ENCODE assay signal across 31 cellular contexts in the genomic region with DNA sequence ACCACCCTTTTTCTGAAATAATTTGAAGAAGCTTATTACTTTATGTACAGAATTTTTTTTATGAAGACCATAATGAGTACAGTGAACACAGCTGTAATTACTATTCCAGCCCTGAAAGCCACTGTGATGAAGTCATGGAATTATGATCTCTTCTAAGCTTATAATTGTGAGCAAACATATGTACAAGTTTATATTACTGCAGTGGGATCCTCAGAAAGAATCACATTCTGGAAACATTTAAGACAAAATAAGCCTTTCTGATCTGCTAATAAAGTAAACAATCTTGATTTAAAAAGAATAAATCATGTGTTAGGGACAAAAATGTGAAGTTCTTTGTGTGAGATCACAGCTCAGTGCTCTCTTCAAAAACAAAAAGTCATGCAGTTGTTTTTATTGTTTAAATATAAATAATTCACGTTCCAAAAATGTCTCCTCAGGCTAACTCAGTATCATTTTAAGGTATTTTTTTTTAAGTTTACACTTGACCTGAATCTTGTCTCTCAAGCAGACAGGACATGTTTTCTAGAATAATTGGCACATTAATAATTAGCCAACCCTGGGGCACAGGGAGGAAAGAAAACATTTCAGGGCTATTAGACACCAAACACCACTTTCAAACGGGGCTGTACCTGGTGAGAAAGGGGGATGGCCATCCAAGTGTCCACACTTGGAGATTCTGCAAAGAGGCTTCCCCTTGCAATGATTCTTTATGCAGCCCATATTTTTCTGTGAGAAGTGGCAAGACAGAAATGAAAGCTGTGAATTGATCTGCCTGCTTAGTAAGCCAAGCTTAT.
DNase-seq lines count a peak whose midpoint lies in the region; ATAC-seq, FAIRE-seq and TF ChIP-seq lines count a peak whose summit lies in the region.
"Had no signal": no experiment of that assay in that cellular context is flagged by ENCODE, and none has a peak within 500 bp of the region (broad histone marks: within the 10 kb centered on the region; RNA-seq: fewer than 3 reads in every experiment).

No MANE protein-coding gene starts in this region.

- H3K36me3 ChIP-seq in small intestine (ENCODE audit: control insufficient read depth in 2 of 2, insufficient read depth in 2 of 2, low read length in 2 of 2), result no peaks in the 10 kb centered on the region
- H3K36me3 ChIP-seq: BLaER1, brain microvascular endothelial cell, HAP-1, left lung, SJSA1, tibial artery had no signal

- no peaks in the 10 kb centered on the region for H3K27me3 ChIP-seq in small intestine (ENCODE audit: control insufficient read depth in 2 of 2, insufficient read depth in 2 of 2, low read length in 2 of 2)
- H3K27me3 ChIP-seq: BLaER1, brain microvascular endothelial cell, left lung, SJSA1, tibial artery had no signal

- no peak overlapping the region for H3K27ac ChIP-seq in small intestine (ENCODE audit: low read depth in 1 of 2, low read length in 1 of 2)
- H3K27ac ChIP-seq: BLaER1, brain microvascular endothelial cell, left lung, SJSA1, tibial artery had no signal

- ATAC-seq in GM18909 (IDR thresholded peaks at IDR 0.05; ENCODE audit: poor library complexity, unreplicated experiment), result peak; percentile 60
- no peak for ATAC-seq in HG03457 (IDR thresholded peaks at IDR 0.05; ENCODE audit: unreplicated experiment)
- ATAC-seq: activated T-cell treated with anti-CD3 and anti-CD28 coated beads, Interleukin-2, amount 50 U/mL, for 72 hours; K562; left lung; naive thymus-derived CD4-positive, alpha-beta T cell; stimulated activated naive CD8-positive, alpha-beta T cell treated with anti-CD3 and anti-CD28 coated beads, Interleukin-15, amount 100 ng/mL, for 72 hours; WTC11 had no signal

- H3K9me3 ChIP-seq in small intestine (ENCODE audit: control insufficient read depth, low read depth), result no peaks in the 10 kb centered on the region
- H3K9me3 ChIP-seq: HAP-1, left lung, tibial artery had no signal

- DNase-seq in AG09319 (ENCODE audit: extremely low read depth, low read depth), result peak; percentile 29
- DNase-seq in left kidney (ENCODE audit: low read depth, low spot score), result peak; percentile 67
- no peak for DNase-seq in anterior cingulate cortex (lab: John Stamatoyannopoulos, UW)
- no peak for DNase-seq in hepatic stellate cell (ENCODE audit: low spot score)
- no peak for DNase-seq in small intestine
- DNase-seq: activated naive CD4-positive, alpha-beta T cell treated with Interleukin-2 at 50 U/mL for 16 hours; activated T-cell treated with anti-CD3 and anti-CD28 coated beads, Interleukin-2, amount 50 U/mL, for 72 hours; brain microvascular endothelial cell; hippocampal formation; left lung; naive thymus-derived CD4-positive, alpha-beta T cell; NCI-H1105 treated with DMSO at 0.1 percent for 48 hours; NCI-H2029; NCI-H2227 treated with DMSO at 0.1 percent for 48 hours; stimulated activated CD4-positive, alpha-beta T cell treated with anti-CD3 and anti-CD28 coated beads, Interleukin-1b, Interleukin-23, amount 100 ng/mL, for 48 hours; stimulated activated CD8-positive, alpha-beta memory T cell treated with anti-CD3 and anti-CD28 coated beads, Interleukin-4, amount 100 ng/mL, for 48 hours; stimulated activated naive CD8-positive, alpha-beta T cell treated with anti-CD3 and anti-CD28 coated beads, Interleukin-15, amount 100 ng/mL, for 72 hours; tibial artery had no signal

- no peak overlapping the region for H3K4me3 ChIP-seq in small intestine (ENCODE audit: low read depth in 1 of 2, low read length in 2 of 2)
- H3K4me3 ChIP-seq: BLaER1, HAP-1, K562, left lung, SJSA1, skin epidermis, tibial artery had no signal

- 10 to 22% (median 11%) methylated on average over 2 of the region's 2 CpGs for WGBS in small intestine, 3 donors

- no peaks in the 10 kb centered on the region for H3K4me1 ChIP-seq in small intestine (ENCODE audit: control insufficient read depth in 2 of 2, insufficient read depth in 1 of 2, low read depth in 1 of 2, low read length in 1 of 2)
- H3K4me1 ChIP-seq: BLaER1, HAP-1, left lung, tibial artery had no signal

- TF ChIP-seq CTCF in AG09319 (IDR thresholded peaks at IDR 0.05; ENCODE audit: low read depth, low read length), result no peak

- FAIRE-seq in endometrium (lab: Jason Lieb, UNC) (peak; percentile 97), small intestine (lab: Jason Lieb, UNC) (no peak)
- FAIRE-seq: A204.1, frontal cortex, GM12891, K562, RCC 7860 had no signal

Comparison
In these comparisons a context has a peak if more than half of its experiments do, and no peak if none do; other contexts are left out.
1. DNase-seq: peak in AG09319 (single experiment) and left kidney (single experiment); none in anterior cingulate cortex (0 of 58), hepatic stellate cell (single experiment) and small intestine (single experiment).